ENCODE assay signal across 8 cellular contexts in the genomic region with DNA sequence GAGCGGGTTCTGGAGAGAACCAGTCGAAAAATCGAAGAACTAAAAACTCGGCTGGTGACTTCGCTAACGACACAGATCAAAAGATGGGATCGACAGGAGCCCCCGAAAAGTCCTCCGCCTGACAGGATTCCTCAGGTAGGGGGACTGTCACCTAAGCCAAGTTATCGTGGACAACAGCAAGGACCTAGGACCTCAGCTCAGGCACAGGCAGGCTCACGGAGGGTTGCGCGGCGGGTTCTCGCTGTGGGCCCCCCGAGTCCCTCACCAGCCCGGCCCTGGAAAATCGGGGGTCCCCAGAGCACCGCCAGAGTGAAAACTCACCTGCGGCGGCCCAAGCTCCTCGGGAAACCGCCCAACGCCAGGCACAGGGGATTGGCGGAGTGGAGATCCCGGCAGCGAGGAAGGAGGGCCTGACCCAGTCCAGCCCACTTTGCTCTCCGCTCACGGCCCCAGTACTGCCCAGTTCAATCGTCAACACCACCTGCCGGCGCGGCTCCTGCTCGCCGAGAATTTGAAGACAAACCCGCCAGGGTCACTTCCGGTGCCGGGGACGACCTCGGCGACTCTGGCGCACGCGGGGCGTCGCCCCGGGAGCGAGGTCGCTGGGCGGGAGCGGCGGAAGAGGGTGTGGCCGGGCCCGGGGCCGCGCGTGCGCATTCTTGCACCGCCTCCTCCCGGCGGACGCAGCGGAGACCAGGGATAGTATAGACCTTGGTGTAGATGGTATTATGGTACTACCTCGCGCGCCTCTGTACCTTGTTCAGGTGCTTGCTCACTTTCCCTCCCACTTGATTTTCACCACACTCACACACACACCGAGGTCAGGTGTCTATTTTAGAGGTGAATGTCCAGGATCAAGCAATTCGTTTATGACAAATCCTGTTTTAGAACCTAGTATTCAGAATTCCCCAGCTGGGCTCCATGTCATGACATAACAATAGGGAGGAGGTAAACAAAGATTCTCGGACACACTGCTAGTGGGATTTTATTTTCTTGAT. TPM values are rescaled to one million over a fixed set of nuclear protein-coding genes. Genes with fewer than 3 reads are reported as not detected.
A peak's percentile ranks its signal among the peaks of the same experiment; 100 is the strongest.
DNase-seq lines count a peak whose midpoint lies in the region; ATAC-seq, FAIRE-seq and TF ChIP-seq lines count a peak whose summit lies in the region.

A gene (minus strand): TSS at position 567 of the 998 bp plus-strand sequence. CDS start 10,167 bp downstream, outside the sequence.

- H3K9ac ChIP-seq in GM23248 = peak within 1 kb of the TSS; percentile 87
- peak within 1 kb of the TSS; percentile 90 for H3K9ac ChIP-seq in Karpas-422 (ENCODE audit: low read length)

- H3K4me2 ChIP-seq in DOHH2 (ENCODE audit: low read length) = peak within 1 kb of the TSS; percentile 98
- peak within 1 kb of the TSS; percentile 94 for H3K4me2 ChIP-seq in GM23248 (ENCODE audit: unreplicated experiment)
- peak within 1 kb of the TSS; percentile 99 for H3K4me2 ChIP-seq in Karpas-422 (ENCODE audit: low read depth, low read length, poor library complexity, severe bottlenecking)

- in situ Hi-C loops in GM23248 (cut with MboI) = no loop called here

- no peaks in the 10 kb centered on the region for H3K9me3 ChIP-seq in DOHH2 (ENCODE audit: control insufficient read depth, insufficient read depth, low read length)
- H3K9me3 ChIP-seq in GM23248 (ENCODE audit: low read depth) = no peaks in the 10 kb centered on the region
- no peaks in the 10 kb centered on the region for H3K9me3 ChIP-seq in Karpas-422 (ENCODE audit: low read length)

- H3K4me1 ChIP-seq in DOHH2 (ENCODE audit: control insufficient read depth, low read length) (peaks cover 30% of the 10 kb centered on the region), GM23248 (ENCODE audit: insufficient read depth) (peaks cover 16% of the 10 kb centered on the region), Karpas-422 (ENCODE audit: low read length) (peaks cover 34% of the 10 kb centered on the region)

- no peaks in the 10 kb centered on the region for H3K27me3 Mint-ChIP-seq in activated T-helper 1 cell treated with anti-CD3 and anti-CD28 coated beads, Interleukin-12 subunit alpha, Interleukin-12 subunit beta, Interleukin-2, Interleukin-4 antibody, amounts not matched to agents 30 ng/mL and 10 ng/mL and 1 ng/mL, durations not matched to agents 14 hours and 24 hours and 36 hours (ENCODE audit: insufficient read depth)
- no peaks in the 10 kb centered on the region for H3K27me3 Mint-ChIP-seq in naive B cell

- H3K4me1 Mint-ChIP-seq in activated T-helper 1 cell treated with anti-CD3 and anti-CD28 coated beads, Interleukin-12 subunit alpha, Interleukin-12 subunit beta, Interleukin-2, Interleukin-4 antibody, amounts not matched to agents 30 ng/mL and 10 ng/mL and 1 ng/mL, durations not matched to agents 14 hours and 24 hours and 36 hours (ENCODE audit: low read depth) = peaks cover 31% of the 10 kb centered on the region
- H3K4me1 Mint-ChIP-seq in naive B cell = peaks cover 10 to 36% (median 17%) of the 10 kb centered on the region in 3 donors
- H3K4me1 Mint-ChIP-seq in stimulated activated effector memory CD8-positive, alpha-beta T cell treated with anti-CD3 and anti-CD28 coated beads, Interleukin-12 subunit alpha, Interleukin-12 subunit beta, amount 100 ng/mL, for 72 hours = peaks cover 15% of the 10 kb centered on the region

- H3K9me3 Mint-ChIP-seq in activated T-helper 1 cell treated with anti-CD3 and anti-CD28 coated beads, Interleukin-12 subunit alpha, Interleukin-12 subunit beta, Interleukin-2, Interleukin-4 antibody, amounts not matched to agents 30 ng/mL and 10 ng/mL and 1 ng/mL, durations not matched to agents 14 hours and 24 hours and 36 hours = no peaks in the 10 kb centered on the region
- no peaks in the 10 kb centered on the region for H3K9me3 Mint-ChIP-seq in naive B cell
- no peaks in the 10 kb centered on the region for H3K9me3 Mint-ChIP-seq in stimulated activated effector memory CD8-positive, alpha-beta T cell treated with anti-CD3 and anti-CD28 coated beads, Interleukin-12 subunit alpha, Interleukin-12 subunit beta, amount 100 ng/mL, for 72 hours

- H3K27me3 ChIP-seq in DOHH2 (ENCODE audit: control insufficient read depth, low read length) = no peaks in the 10 kb centered on the region
- H3K27me3 ChIP-seq in GM23248 (replicated peaks; ENCODE audit: insufficient read depth) = no peaks in the 10 kb centered on the region
- no peaks in the 10 kb centered on the region for H3K27me3 ChIP-seq in Karpas-422 (ENCODE audit: low read length)

- TF ChIP-seq CTCF in DOHH2 (IDR thresholded peaks at IDR 0.05; ENCODE audit: low read depth, low read length, poor library complexity, severe bottlenecking) = no peak

- H3K27ac Mint-ChIP-seq in activated T-helper 1 cell treated with anti-CD3 and anti-CD28 coated beads, Interleukin-12 subunit alpha, Interleukin-12 subunit beta, Interleukin-2, Interleukin-4 antibody, amounts not matched to agents 30 ng/mL and 10 ng/mL and 1 ng/mL, durations not matched to agents 14 hours and 24 hours and 36 hours = peak within 1 kb of the TSS; percentile 83
- H3K27ac Mint-ChIP-seq in naive B cell = peak within 1 kb of the TSS; percentile 83 to 96 (median 88)
- peak within 1 kb of the TSS; percentile 88 for H3K27ac Mint-ChIP-seq in stimulated activated effector memory CD8-positive, alpha-beta T cell treated with anti-CD3 and anti-CD28 coated beads, Interleukin-12 subunit alpha, Interleukin-12 subunit beta, amount 100 ng/mL, for 72 hours

- H3K79me2 ChIP-seq in DOHH2 (ENCODE audit: control insufficient read depth, low read length) (peaks cover 41% of the 10 kb centered on the region), GM23248 (ENCODE audit: insufficient read depth) (peaks cover 47% of the 10 kb centered on the region), Karpas-422 (ENCODE audit: low read length) (peaks cover 49% of the 10 kb centered on the region)

- H3K4me3 Mint-ChIP-seq in activated T-helper 1 cell treated with anti-CD3 and anti-CD28 coated beads, Interleukin-12 subunit alpha, Interleukin-12 subunit beta, Interleukin-2, Interleukin-4 antibody, amounts not matched to agents 30 ng/mL and 10 ng/mL and 1 ng/mL, durations not matched to agents 14 hours and 24 hours and 36 hours = peak within 1 kb of the TSS; percentile 96
- H3K4me3 Mint-ChIP-seq in naive B cell = peak within 1 kb of the TSS; percentile 88 to 96 (median 93)
- peak within 1 kb of the TSS; percentile 87 for H3K4me3 Mint-ChIP-seq in stimulated activated effector memory CD8-positive, alpha-beta T cell treated with anti-CD3 and anti-CD28 coated beads, Interleukin-12 subunit alpha, Interleukin-12 subunit beta, amount 100 ng/mL, for 72 hours

- H3K36me3 ChIP-seq in DOHH2 (ENCODE audit: control insufficient read depth, low read length) = peaks cover 3% of the 10 kb centered on the region; the same call in 1 of the 2 replicates
- no peaks in the 10 kb centered on the region for H3K36me3 ChIP-seq in GM23248 (ENCODE audit: low read depth)
- no peaks in the 10 kb centered on the region for H3K36me3 ChIP-seq in Karpas-422 (ENCODE audit: insufficient read depth, low read length)

- H4K20me1 ChIP-seq in DOHH2 (ENCODE audit: control insufficient read depth, insufficient read depth, low read depth, low read length) = peaks cover 5% of the 10 kb centered on the region; the same call in 1 of the 2 replicates
- H4K20me1 ChIP-seq in GM23248 (ENCODE audit: insufficient read depth) = no peaks in the 10 kb centered on the region
- H4K20me1 ChIP-seq in Karpas-422 (ENCODE audit: insufficient read depth, low read depth, low read length) = no peaks in the 10 kb centered on the region

- H3K4me3 ChIP-seq in DOHH2 (ENCODE audit: low read length) = peak within 1 kb of the TSS; percentile 96
- H3K4me3 ChIP-seq in GM23248 = peak within 1 kb of the TSS; percentile 97
- H3K4me3 ChIP-seq in Karpas-422 (ENCODE audit: low read length) = peak within 1 kb of the TSS; percentile 90

- H3K9me2 ChIP-seq in DOHH2 (replicated peaks; ENCODE audit: control insufficient read depth, low read length) (no peaks in the 10 kb centered on the region), GM23248 (ENCODE audit: insufficient read depth) (no peaks in the 10 kb centered on the region), Karpas-422 (replicated peaks; ENCODE audit: insufficient read depth, low read length) (0 out of 2 replicates have a peak, but pooled peaks cover 5% of the 10 kb centered on the region)

- peak; percentile 92 to 93 for ATAC-seq in naive B cell (ENCODE audit: low read depth in 2 of 2)
- ATAC-seq in stimulated activated effector memory CD8-positive, alpha-beta T cell treated with anti-CD3 and anti-CD28 coated beads, Interleukin-12 subunit alpha, Interleukin-12 subunit beta, amount 100 ng/mL, for 72 hours = peak; percentile 96

- H2AFZ ChIP-seq in GM23248 (peak within 1 kb of the TSS; percentile 98), Karpas-422 (ENCODE audit: low read length) (peak within 1 kb of the TSS; percentile 91)

- FAIRE-seq in RCC 7860 (lab: Jason Lieb, UNC) = no peak

- WGBS in GM23248 (ENCODE audit: low coverage in 1 of 2, low lambda C conversion rate in 2 of 2, missing lambda C conversion rate in 2 of 2), 2 experiments = 2% methylated on average over 56 to 58 of the region's 69 CpGs

- H3K27ac ChIP-seq in DOHH2 (ENCODE audit: low read depth, low read length) (0 out of 2 replicates have a peak within 1 kb of the TSS, but pooled peaks have one; percentile 5), GM23248 (peak within 1 kb of the TSS; percentile 58), Karpas-422 (ENCODE audit: low read length) (peak within 1 kb of the TSS; percentile 54)

- H3K36me3 Mint-ChIP-seq in activated T-helper 1 cell treated with anti-CD3 and anti-CD28 coated beads, Interleukin-12 subunit alpha, Interleukin-12 subunit beta, Interleukin-2, Interleukin-4 antibody, amounts not matched to agents 30 ng/mL and 10 ng/mL and 1 ng/mL, durations not matched to agents 14 hours and 24 hours and 36 hours (ENCODE audit: low read depth) = peaks cover 5% of the 10 kb centered on the region
- H3K36me3 Mint-ChIP-seq in naive B cell = no peaks in the 10 kb centered on the region
- peaks cover 5% of the 10 kb centered on the region for H3K36me3 Mint-ChIP-seq in stimulated activated effector memory CD8-positive, alpha-beta T cell treated with anti-CD3 and anti-CD28 coated beads, Interleukin-12 subunit alpha, Interleukin-12 subunit beta, amount 100 ng/mL, for 72 hours

- peaks cover 4% of the 10 kb centered on the region; the same call in 1 of the 2 replicates for H3F3A ChIP-seq in DOHH2 (ENCODE audit: control insufficient read depth, insufficient read depth)
- peaks cover 23% of the 10 kb centered on the region for H3F3A ChIP-seq in GM23248 (ENCODE audit: insufficient read depth)

- intact Hi-C loops in activated T-helper 1 cell treated with anti-CD3 and anti-CD28 coated beads, Interleukin-12 subunit alpha, Interleukin-12 subunit beta, Interleukin-2, Interleukin-4 antibody, amounts not matched to agents 30 ng/mL and 10 ng/mL and 1 ng/mL, durations not matched to agents 14 hours and 24 hours and 36 hours (cut with micrococcal nuclease) = loop anchor here (1.0 to 5.0 kb wide), 7 partner anchors 39 to 1742 kb away; a partner anchor contains a TSS

- DNase-seq in GM23248 (peak; percentile 87), Karpas-422 (peak; percentile 97), RCC 7860 (ENCODE audit: low spot score) (peak; percentile 86), fibroblast of gingiva (ENCODE audit: low read depth) (peak; percentile 72), naive B cell (peak; percentile 82)
- peak; percentile 89 for DNase-seq in activated T-helper 1 cell treated with anti-CD3 and anti-CD28 coated beads, Interleukin-12 subunit alpha, Interleukin-12 subunit beta, Interleukin-2, Interleukin-4 antibody, amounts not matched to agents 30 ng/mL and 10 ng/mL and 1 ng/mL, durations not matched to agents 14 hours and 24 hours and 36 hours (ENCODE audit: low spot score)
- DNase-seq in stimulated activated effector memory CD8-positive, alpha-beta T cell treated with anti-CD3 and anti-CD28 coated beads, Interleukin-12 subunit alpha, Interleukin-12 subunit beta, amount 100 ng/mL, for 72 hours (ENCODE audit: low spot score in 2 of 2) = peak; percentile 85 to 95

RNA-seq across cellular contexts. Expression of the gene that starts here (rescaled TPM):
- total RNA-seq in GM23248 (2014; rRNA removed; shearing (Covaris generic)) = 30.9 and 34.8 TPM in 2 replicates
- 27.1 and 28.4 TPM in 2 replicates for polyA plus RNA-seq in GM23248 (2016; fragmentation: Nextera tagmentation; extraction: Ambion mirVana)
- total RNA-seq in Karpas-422 (2014; rRNA removed; shearing (Covaris generic); ENCODE audit: low replicate concordance) = 20.9 and 32.1 TPM in 2 replicates
- 20.8 and 22.1 TPM in 2 replicates for total RNA-seq in activated T-helper 1 cell treated with anti-CD3 and anti-CD28 coated beads, Interleukin-12 subunit alpha, Interleukin-12 subunit beta, Interleukin-2, Interleukin-4 antibody, amounts not matched to agents 30 ng/mL and 10 ng/mL and 1 ng/mL, durations not matched to agents 14 hours and 24 hours and 36 hours
- polyA plus RNA-seq in naive B cell (ENCODE audit: low read depth in 6 of 6) = 10 to 100 TPM in 5 of 6 donors, 1 to 10 TPM in 1; 9.3 to 25.5 (median 23.4) TPM

Comparison
In these comparisons a context has a peak if more than half of its experiments do, and no peak if none do; other contexts are left out.
1. Peak in every context shown above with its lines: DNase-seq, ATAC-seq, H3K4me3 ChIP-seq and H3K27ac ChIP-seq.
2. H3K27ac ChIP-seq: peak in every context shown above with its lines; median percentile 58 in GM23248; 54 in Karpas-422; 5 in DOHH2.